Comparison of ENCODE assay signal across 18 cellular contexts in genomic region chr16:12891836-12892235, GRCh38. TPM values are rescaled to one million over a fixed set of nuclear protein-coding genes. Genes with fewer than 3 reads are reported as not detected.
A peak's percentile ranks its signal among the peaks of the same experiment; 100 is the strongest.
DNase-seq lines count a peak whose midpoint lies in the region; ATAC-seq and TF ChIP-seq lines count a peak whose summit lies in the region.
"Had no signal": no experiment of that assay in that cellular context is flagged by ENCODE, and none has a peak within 500 bp of the region (broad histone marks: within the 10 kb centered on the region; RNA-seq: fewer than 3 reads in every experiment).

No MANE protein-coding gene starts in this region.

- H3K4me3 ChIP-seq in GM23338, result no peak overlapping the region

- H3K4me3 Mint-ChIP-seq in GM23338 (no peak overlapping the region), osteocyte (ENCODE audit: unreplicated experiment) (no peak overlapping the region)
- H3K4me3 Mint-ChIP-seq: CD4-positive, CD25-positive, alpha-beta regulatory T cell; CD8-positive, alpha-beta memory T cell had no signal

- H3K9me3 Mint-ChIP-seq in GM23338, result no peaks in the 10 kb centered on the region; the same call in 2 of the 3 replicates
- H3K9me3 Mint-ChIP-seq in osteocyte (ENCODE audit: unreplicated experiment), result no peaks in the 10 kb centered on the region

- peaks cover 1% of the 10 kb centered on the region; the same call in 1 of the 2 replicates for H3K4me1 ChIP-seq in GM23338 (ENCODE audit: insufficient read depth)

- H2AFZ ChIP-seq in GM23338, result 0 out of 2 replicates have a peak overlapping the region, but pooled peaks have one; percentile 28

- H3K4me1 Mint-ChIP-seq in GM23338, result peaks cover 6% of the 10 kb centered on the region; the same call in 2 of the 3 replicates
- no peaks in the 10 kb centered on the region for H3K4me1 Mint-ChIP-seq in osteocyte (ENCODE audit: unreplicated experiment)
- H3K4me1 Mint-ChIP-seq: CD4-positive, CD25-positive, alpha-beta regulatory T cell; CD8-positive, alpha-beta memory T cell had no signal

- TF ChIP-seq CTCF in GM23338 (conservative IDR thresholded peaks at IDR 0.05; ENCODE audit: low read depth in 2 of 2) (no peak), osteocyte (IDR thresholded peaks at IDR 0.05) (no peak)

- no peak overlapping the region for H3K27ac ChIP-seq in GM23338 (ENCODE audit: low read depth)

- H3K36me3 ChIP-seq in GM23338 (ENCODE audit: insufficient read depth), result no peaks in the 10 kb centered on the region

- H3K27ac Mint-ChIP-seq in GM23338, result no peak overlapping the region
- H3K27ac Mint-ChIP-seq in osteocyte (ENCODE audit: unreplicated experiment), result no peak overlapping the region
- H3K27ac Mint-ChIP-seq: CD8-positive, alpha-beta memory T cell had no signal

- no peak for ATAC-seq in GM23338

- no peaks in the 10 kb centered on the region for H3K9me2 ChIP-seq in GM23338 (ENCODE audit: insufficient read depth)

- no peaks in the 10 kb centered on the region for H3K79me2 ChIP-seq in GM23338 (replicated peaks; ENCODE audit: insufficient read depth)

- no peaks in the 10 kb centered on the region for H3F3A ChIP-seq in GM23338 (replicated peaks; ENCODE audit: low read depth)

- H4K20me1 ChIP-seq in GM23338 (replicated peaks; ENCODE audit: insufficient read depth), result no peaks in the 10 kb centered on the region

- no peaks in the 10 kb centered on the region for H3K27me3 ChIP-seq in GM23338 (ENCODE audit: insufficient read depth)

- no peaks in the 10 kb centered on the region for H3K36me3 Mint-ChIP-seq in GM23338 (ENCODE audit: low read depth)
- no peaks in the 10 kb centered on the region for H3K36me3 Mint-ChIP-seq in osteocyte (ENCODE audit: unreplicated experiment)
- H3K36me3 Mint-ChIP-seq: CD4-positive, CD25-positive, alpha-beta regulatory T cell; CD8-positive, alpha-beta memory T cell had no signal

- DNase-seq in GM23338 (ENCODE audit: low spot score) (no peak), NCI-H526 (lab: John Stamatoyannopoulos, UW) (peak; percentile 48 to 52), RPMI7951 (ENCODE audit: low read depth) (peak; percentile 10), renal cortical epithelial cell (ENCODE audit: low read depth) (peak; percentile 65), OCI-M2 (lab: John Stamatoyannopoulos, UW; ENCODE audit: unreplicated experiment) (no peak), osteocyte (ENCODE audit: extremely low spot score, unreplicated experiment) (no peak)
- DNase-seq in stimulated activated naive CD4-positive, alpha-beta T cell treated with Interleukin-2 at 50 U/mL for 16 hours (lab: John Stamatoyannopoulos, UW), result no peak
- DNase-seq: C1 segment of cervical spinal cord; CD4-positive, CD25-positive, alpha-beta regulatory T cell; CD8-positive, alpha-beta memory T cell; DMS 273 treated with DMSO at 0.1 percent for 48 hours; DMS79; EL; GF-D8; GOT3; HCEC 1CT had no signal

- no peak overlapping the region for H3K4me2 ChIP-seq in GM23338

- peaks cover 1% of the 10 kb centered on the region for H3K27me3 Mint-ChIP-seq in GM23338 (ENCODE audit: insufficient read depth, low read depth, poor library complexity)
- peaks cover 8% of the 10 kb centered on the region for H3K27me3 Mint-ChIP-seq in osteocyte (ENCODE audit: unreplicated experiment)

TF ChIP-seq in GM23338, 12 proteins besides CTCF, POLR2A, EP300 and RAD21:
- no peak for TF ChIP-seq EZH2phosphoT487 (IDR thresholded peaks at IDR 0.05; ENCODE audit: unreplicated experiment)
- no peak for TF ChIP-seq ETS1 (IDR thresholded peaks at IDR 0.05)

RNA-seq across cellular contexts. Expression of gene SHISA9, which starts 9.6 kb away (rescaled TPM):
- 40.4 and 45.6 TPM in 2 replicates for total RNA-seq in GM23338 (2014; rRNA removed; shearing (Covaris generic))
- polyA plus RNA-seq in GM23338 (2016; fragmentation: Nextera tagmentation; extraction: Ambion mirVana), result 7.5 and 10.4 TPM in 2 replicates
- total RNA-seq in RPMI7951 (2014; rRNA removed; shearing (Covaris generic)), result 0.10 and 0.12 TPM in 2 replicates
- total RNA-seq in renal cortical epithelial cell (21.2 and 21.3 TPM in 2 replicates), osteocyte (0.05 TPM in 1 of 2 replicates, not detected in the other)
- total RNA-seq: A673; CD4-positive, CD25-positive, alpha-beta regulatory T cell had no signal
- polyA plus RNA-seq: BJ; CD4-positive, CD25-positive, alpha-beta regulatory T cell; CD8-positive, alpha-beta memory T cell had no signal

Comparison
In these comparisons a context has a peak if more than half of its experiments do, and no peak if none do; other contexts are left out.
1. DNase-seq: peak in NCI-H526 (2 of 2), RPMI7951 (single experiment) and renal cortical epithelial cell (single experiment); none in GM23338 (single experiment), OCI-M2 (single experiment), osteocyte (single experiment) and stimulated activated naive CD4-positive, alpha-beta T cell treated with Interleukin-2 at 50 U/mL for 16 hours (single experiment).
2. RNA of gene SHISA9, which starts 9.6 kb away (total RNA-seq): 40.4 to 45.6 TPM in GM23338 and 21.2 to 21.3 TPM in renal cortical epithelial cell; 0.10 to 0.12 TPM in RPMI7951 and 0.05 TPM in osteocyte; every median in the first group is over 10 times any median in the second.